9 cellular contexts compared by ENCODE assay signal in genomic region chr4:103204114-103204513, GRCh38. TPM values are rescaled to one million over a fixed set of nuclear protein-coding genes. Genes with fewer than 3 reads are reported as not detected.
DNase-seq lines count a peak whose midpoint lies in the region; ATAC-seq and TF ChIP-seq lines count a peak whose summit lies in the region.
"Had no signal": no experiment of that assay in that cellular context is flagged by ENCODE, and none has a peak within 500 bp of the region (broad histone marks: within the 10 kb centered on the region; RNA-seq: fewer than 3 reads in every experiment).

No MANE protein-coding gene starts in this region.

- intact Hi-C loops in left ventricle myocardium inferior (cut with micrococcal nuclease) = no loop called here

- ATAC-seq in HG02759 (IDR thresholded peaks at IDR 0.05; ENCODE audit: unreplicated experiment) = no peak

- H3K4me1 Mint-ChIP-seq in neural crest cell = peaks cover 23% of the 10 kb centered on the region
- H3K4me1 Mint-ChIP-seq: activated naive CD8-positive, alpha-beta T cell treated with anti-CD3 and anti-CD28 coated beads for 36 hours had no signal

- no peaks in the 10 kb centered on the region for H3K36me3 Mint-ChIP-seq in neural crest cell (ENCODE audit: low read depth)
- H3K36me3 Mint-ChIP-seq: activated naive CD8-positive, alpha-beta T cell treated with anti-CD3 and anti-CD28 coated beads for 36 hours had no signal

- no peaks in the 10 kb centered on the region for H3K27me3 Mint-ChIP-seq in neural crest cell (ENCODE audit: low read depth)

- no peaks in the 10 kb centered on the region for H3K27me3 ChIP-seq in brain microvascular endothelial cell (replicated peaks)
- H3K27me3 ChIP-seq in left ventricle myocardium inferior (ENCODE audit: low read depth) = peaks cover 5% of the 10 kb centered on the region

- no peaks in the 10 kb centered on the region for H3K36me3 ChIP-seq in brain microvascular endothelial cell (replicated peaks)
- H3K36me3 ChIP-seq in left ventricle myocardium inferior = no peaks in the 10 kb centered on the region

- no peaks in the 10 kb centered on the region for H3K4me1 ChIP-seq in left ventricle myocardium inferior

- H3K4me3 ChIP-seq in brain microvascular endothelial cell (ENCODE audit: low read depth, low read length) = no peak overlapping the region
- no peak overlapping the region for H3K4me3 ChIP-seq in left ventricle myocardium inferior
- H3K4me3 ChIP-seq: skin epidermis had no signal

- DNase-seq in GM03348 (ENCODE audit: low spot score) (peak; percentile 19), NAMALWA (ENCODE audit: low spot score) (peak; percentile 47), brain microvascular endothelial cell (no peak), neural crest cell (ENCODE audit: low read depth, low spot score) (no peak), kidney glomerular epithelial cell (lab: John Stamatoyannopoulos, UW) (no peak), left ventricle myocardium inferior (no peak)
- DNase-seq: activated naive CD8-positive, alpha-beta T cell treated with anti-CD3 and anti-CD28 coated beads for 36 hours had no signal

- in situ Hi-C loops in brain microvascular endothelial cell (cut with HindIII; ENCODE audit: low pct_ligation_motif_present, low sequenced_read_pairs) = no loop called here

- H3K9me3 ChIP-seq in left ventricle myocardium inferior (replicated peaks) = no peaks in the 10 kb centered on the region

- TF ChIP-seq CTCF in brain microvascular endothelial cell (IDR thresholded peaks at IDR 0.05; ENCODE audit: low read depth, low read length, missing control alignments) = peak; percentile 37
- peak; percentile 64 for TF ChIP-seq CTCF in neural crest cell (conservative IDR thresholded peaks at IDR 0.05)
- no peak for TF ChIP-seq CTCF in left ventricle myocardium inferior (IDR thresholded peaks at IDR 0.05; ENCODE audit: borderline replicate concordance)

- H3K4me3 Mint-ChIP-seq in neural crest cell = no peak overlapping the region
- H3K4me3 Mint-ChIP-seq: activated naive CD8-positive, alpha-beta T cell treated with anti-CD3 and anti-CD28 coated beads for 36 hours had no signal

- no peaks in the 10 kb centered on the region for H3K9me3 Mint-ChIP-seq in neural crest cell
- H3K9me3 Mint-ChIP-seq: activated naive CD8-positive, alpha-beta T cell treated with anti-CD3 and anti-CD28 coated beads for 36 hours had no signal

- H3K27ac ChIP-seq in brain microvascular endothelial cell (no peak overlapping the region), left ventricle myocardium inferior (replicated peaks) (no peak overlapping the region)
- H3K27ac ChIP-seq: skin epidermis had no signal

- no peak overlapping the region for H3K27ac Mint-ChIP-seq in neural crest cell (ENCODE audit: unreplicated experiment)
- H3K27ac Mint-ChIP-seq: activated naive CD8-positive, alpha-beta T cell treated with anti-CD3 and anti-CD28 coated beads for 36 hours had no signal

RNA-seq across cellular contexts. Expression of gene CENPE, which starts 6.0 kb away (rescaled TPM):
- total RNA-seq in neural crest cell = 59.7 and 70.0 TPM in 2 replicates
- 0.85 TPM for total RNA-seq in left ventricle myocardium inferior

Comparison
In these comparisons a context has a peak if more than half of its experiments do, and no peak if none do; other contexts are left out.
1. DNase-seq: peak in GM03348 (single experiment) and NAMALWA (single experiment); none in brain microvascular endothelial cell (single experiment), neural crest cell (single experiment), kidney glomerular epithelial cell (single experiment) and left ventricle myocardium inferior (single experiment).
2. RNA of gene CENPE, which starts 6.0 kb away (total RNA-seq): 59.7 to 70.0 TPM in neural crest cell; 0.85 TPM in left ventricle myocardium inferior (single experiment); every median in the first group is over 10 times any median in the second.